In genomic region chr16:29915590-29916247, GRCh38 we compare ENCODE assay signal across 9 cellular contexts. TPM values are rescaled to one million over a fixed set of nuclear protein-coding genes. Genes with fewer than 3 reads are reported as not detected.
DNase-seq lines count a peak whose midpoint lies in the region; ATAC-seq and TF ChIP-seq lines count a peak whose summit lies in the region.
"Had no signal": no experiment of that assay in that cellular context is flagged by ENCODE, and none has a peak within 500 bp of the region (broad histone marks: within the 10 kb centered on the region; RNA-seq: fewer than 3 reads in every experiment).

No MANE protein-coding gene starts in this region.

- TF ChIP-seq CTCF in brain microvascular endothelial cell (IDR thresholded peaks at IDR 0.05; ENCODE audit: low read depth, low read length, missing control alignments): no peak
- no peak for TF ChIP-seq CTCF in heart right ventricle (IDR thresholded peaks at IDR 0.05)
- no peak for TF ChIP-seq CTCF in transverse colon (IDR thresholded peaks at IDR 0.05)

- in situ Hi-C loops in brain microvascular endothelial cell (cut with HindIII; ENCODE audit: low pct_ligation_motif_present, low sequenced_read_pairs): no loop called here
- in situ Hi-C loops in transverse colon (cut with MboI; ENCODE audit: low pct_ligation_motif_present in 1 of 4, low pct_unique_long_range_greater_than_20kb in 1 of 4, low sequenced_read_pairs in 3 of 4): no loop called here

- no peak overlapping the region for H3K4me3 Mint-ChIP-seq in activated T-cell treated with anti-CD3 and anti-CD28 coated beads, Interleukin-2, amount 50 U/mL, for 24 hours
- H3K4me3 Mint-ChIP-seq in stimulated activated effector memory CD8-positive, alpha-beta T cell treated with anti-CD3 and anti-CD28 coated beads, Interleukin-12 subunit alpha, Interleukin-12 subunit beta, amount 100 ng/mL, for 72 hours: no peak overlapping the region

- peaks cover 81% of the 10 kb centered on the region for H3K36me3 Mint-ChIP-seq in activated T-cell treated with anti-CD3 and anti-CD28 coated beads, Interleukin-2, amount 50 U/mL, for 24 hours (ENCODE audit: low read depth)
- peaks cover 74% of the 10 kb centered on the region for H3K36me3 Mint-ChIP-seq in stimulated activated effector memory CD8-positive, alpha-beta T cell treated with anti-CD3 and anti-CD28 coated beads, Interleukin-12 subunit alpha, Interleukin-12 subunit beta, amount 100 ng/mL, for 72 hours

- H3K9me3 Mint-ChIP-seq in activated T-cell treated with anti-CD3 and anti-CD28 coated beads, Interleukin-2, amount 50 U/mL, for 24 hours: no peaks in the 10 kb centered on the region
- H3K9me3 Mint-ChIP-seq in stimulated activated effector memory CD8-positive, alpha-beta T cell treated with anti-CD3 and anti-CD28 coated beads, Interleukin-12 subunit alpha, Interleukin-12 subunit beta, amount 100 ng/mL, for 72 hours: no peaks in the 10 kb centered on the region

- H3K27me3 Mint-ChIP-seq in activated T-cell treated with anti-CD3 and anti-CD28 coated beads, Interleukin-2, amount 50 U/mL, for 24 hours: no peaks in the 10 kb centered on the region

- ATAC-seq in stimulated activated effector memory CD8-positive, alpha-beta T cell treated with anti-CD3 and anti-CD28 coated beads, Interleukin-12 subunit alpha, Interleukin-12 subunit beta, amount 100 ng/mL, for 72 hours: no peak
- ATAC-seq in heart right ventricle: no peak

- 74% methylated on average over 6 of the region's 6 CpGs for WGBS in heart right ventricle, 2 donors
- 72 to 88% methylated on average over 6 of the region's 6 CpGs for whole genome bisulfite sequencing in transverse colon (ENCODE audit: low coverage in 1 of 2), 2 donors

- H3K9me3 ChIP-seq in heart right ventricle (no peaks in the 10 kb centered on the region), transverse colon (no peaks in the 10 kb centered on the region)

- peak overlapping the region; percentile 68 for H3K27ac Mint-ChIP-seq in activated T-cell treated with anti-CD3 and anti-CD28 coated beads, Interleukin-2, amount 50 U/mL, for 24 hours
- H3K27ac Mint-ChIP-seq in stimulated activated effector memory CD8-positive, alpha-beta T cell treated with anti-CD3 and anti-CD28 coated beads, Interleukin-12 subunit alpha, Interleukin-12 subunit beta, amount 100 ng/mL, for 72 hours: peak overlapping the region; percentile 52

- H3K4me1 ChIP-seq in heart right ventricle (no peaks in the 10 kb centered on the region), transverse colon (no peaks in the 10 kb centered on the region)

- DNase-seq in activated T-cell treated with anti-CD3 and anti-CD28 coated beads, Interleukin-2, amount 50 U/mL, for 24 hours: no peak
- DNase-seq in activated T-cell treated with anti-CD3 and anti-CD28 coated beads for 4 hours (no peak), brain microvascular endothelial cell (peak; percentile 51), heart right ventricle (no peak), transverse colon (no peak)
- no peak for DNase-seq in stimulated activated effector memory CD8-positive, alpha-beta T cell treated with anti-CD3 and anti-CD28 coated beads, Interleukin-12 subunit alpha, Interleukin-12 subunit beta, amount 100 ng/mL, for 72 hours (ENCODE audit: low spot score in 2 of 2)
- DNase-seq: mesendoderm, occipital lobe had no signal

- peaks cover 13% of the 10 kb centered on the region for H3K4me1 Mint-ChIP-seq in activated T-cell treated with anti-CD3 and anti-CD28 coated beads, Interleukin-2, amount 50 U/mL, for 24 hours (ENCODE audit: low read depth)
- peaks cover 7% of the 10 kb centered on the region for H3K4me1 Mint-ChIP-seq in stimulated activated effector memory CD8-positive, alpha-beta T cell treated with anti-CD3 and anti-CD28 coated beads, Interleukin-12 subunit alpha, Interleukin-12 subunit beta, amount 100 ng/mL, for 72 hours

- H3K36me3 ChIP-seq in brain microvascular endothelial cell (replicated peaks) (peaks cover 20% of the 10 kb centered on the region), heart right ventricle (peaks cover 0 to 68% (median 15%) of the 10 kb centered on the region in 9 donors), transverse colon (peaks cover 0 to 10% (median 0%) of the 10 kb centered on the region in 4 donors)

- no peak for TF ChIP-seq POLR2A in transverse colon (IDR thresholded peaks at IDR 0.05)

- H3K27ac ChIP-seq in brain microvascular endothelial cell (peak overlapping the region; percentile 73), heart right ventricle (peak overlapping the region in 2 of 10 donors; percentile 20 to 31), transverse colon (no peak overlapping the region)
- H3K27ac ChIP-seq: coronary artery had no signal

- no peak overlapping the region for H3K4me3 ChIP-seq in brain microvascular endothelial cell (ENCODE audit: low read depth, low read length)
- no peak overlapping the region for H3K4me3 ChIP-seq in heart right ventricle
- H3K4me3 ChIP-seq in transverse colon: no peak overlapping the region
- H3K4me3 ChIP-seq: coronary artery had no signal

- no peak for TF ChIP-seq EP300 in transverse colon (IDR thresholded peaks at IDR 0.05; ENCODE audit: low read depth)

- intact Hi-C loops in heart right ventricle (cut with DNase I) (no loop called here), transverse colon (cut with DNase I; ENCODE audit: low total_unique reads) (no loop called here)

- H3K27me3 ChIP-seq in brain microvascular endothelial cell (replicated peaks) (no peaks in the 10 kb centered on the region), heart right ventricle (no peaks in the 10 kb centered on the region), transverse colon (no peaks in the 10 kb centered on the region)

RNA-seq across cellular contexts. Expression of gene KCTD13, which starts 10.3 kb away (rescaled TPM):
- 1 to 10 TPM; 5.4 to 8.2 (median 7.3) TPM for total RNA-seq in heart right ventricle
- 10 to 100 TPM in 1 of 2 donors, 1 to 10 TPM in 1; 5.2 to 18.0 TPM for polyA plus RNA-seq in heart right ventricle
- 100 to 1,000 TPM in 1 of 4 donors, 10 to 100 TPM in 3; 40.3 to 110 (median 57.4) TPM for total RNA-seq in transverse colon

RNA-seq across cellular contexts. Expression of gene ASPHD1, which starts 15.4 kb away (rescaled TPM):
- total RNA-seq in heart right ventricle (1 to 10 TPM in 1 of 10 donors, under 1 TPM in 5, not detected in 4; 0.20 to 1.1 (median 0.75) TPM), transverse colon (1 to 10 TPM in 2 of 4 donors, under 1 TPM in 1, not detected in 1; 0.40 to 1.2 (median 1.1) TPM)
- under 1 TPM in 1 of 2 donors, not detected in 1; 0.28 TPM for polyA plus RNA-seq in heart right ventricle

RNA-seq across cellular contexts. Expression of gene SEZ6L2, which starts 16.4 kb away (rescaled TPM):
- 1 to 10 TPM in 2 of 10 donors, under 1 TPM in 8; 0.17 to 1.2 (median 0.73) TPM for total RNA-seq in heart right ventricle
- under 1 TPM in 1 of 2 donors, not detected in 1; 0.61 TPM for polyA plus RNA-seq in heart right ventricle
- 1 to 10 TPM; 2.0 to 9.7 (median 6.3) TPM for total RNA-seq in transverse colon

RNA-seq across cellular contexts. Expression of gene TMEM219, which starts 46.2 kb away (rescaled TPM):
- total RNA-seq in heart right ventricle: 100 to 1,000 TPM in 1 of 10 donors, 10 to 100 TPM in 9; 53.0 to 105 (median 67.1) TPM
- 10 to 100 TPM; 80.4 to 85.9 TPM for polyA plus RNA-seq in heart right ventricle
- total RNA-seq in transverse colon: 100 to 1,000 TPM; 149 to 210 (median 158) TPM

RNA-seq across cellular contexts. Expression of gene CDIPT, which starts 52.7 kb away (rescaled TPM):
- 10 to 100 TPM; 61.8 to 87.0 (median 72.7) TPM for total RNA-seq in heart right ventricle
- polyA plus RNA-seq in heart right ventricle: 10 to 100 TPM; 55.1 to 99.6 TPM
- 100 to 1,000 TPM in 1 of 4 donors, 10 to 100 TPM in 3; 58.5 to 139 (median 94.5) TPM for total RNA-seq in transverse colon

Comparison
In these comparisons a context has a peak if more than half of its experiments do, and no peak if none do; other contexts are left out.
1. RNA of gene KCTD13, which starts 10.3 kb away (total RNA-seq): 40.3 to 110 TPM in transverse colon; 5.4 to 8.2 TPM in heart right ventricle; every median in the first group is over 4 times any median in the second.